11 cellular contexts compared by ENCODE assay signal in genomic region chr2:132438650-132439030, GRCh38. TPM values are rescaled to one million over a fixed set of nuclear protein-coding genes. Genes with fewer than 3 reads are reported as not detected.
DNase-seq lines count a peak whose midpoint lies in the region; ATAC-seq and TF ChIP-seq lines count a peak whose summit lies in the region.
"Had no signal": no experiment of that assay in that cellular context is flagged by ENCODE, and none has a peak within 500 bp of the region (broad histone marks: within the 10 kb centered on the region; RNA-seq: fewer than 3 reads in every experiment).

No MANE protein-coding gene starts in this region.

- H3K9me2 ChIP-seq in hepatocyte (replicated peaks; ENCODE audit: insufficient read depth) (no peaks in the 10 kb centered on the region), GM23338 (ENCODE audit: insufficient read depth) (no peaks in the 10 kb centered on the region; the same call in 1 of the 2 replicates)

- H4K20me1 ChIP-seq in hepatocyte (ENCODE audit: insufficient read depth, poor library complexity, severe bottlenecking): no peaks in the 10 kb centered on the region
- H4K20me1 ChIP-seq in GM23338 (replicated peaks; ENCODE audit: insufficient read depth): no peaks in the 10 kb centered on the region

- no peak for TF ChIP-seq CTCF in HFFc6 (IDR thresholded peaks at IDR 0.05)
- TF ChIP-seq CTCF in WI38 (IDR thresholded peaks at IDR 0.05; ENCODE audit: low read depth, low read length): no peak
- no peak for TF ChIP-seq CTCF in hepatocyte (IDR thresholded peaks at IDR 0.05; ENCODE audit: poor library complexity)
- TF ChIP-seq CTCF in GM23338 (conservative IDR thresholded peaks at IDR 0.05; ENCODE audit: low read depth in 2 of 2): no peak

- WGBS in hepatocyte (ENCODE audit: low lambda C conversion rate, missing lambda C conversion rate): 84% methylated on average over 4 of the region's 4 CpGs

- H2AFZ ChIP-seq in hepatocyte (no peak overlapping the region), GM23338 (no peak overlapping the region)

- H3K79me2 ChIP-seq in hepatocyte (peaks cover 42% of the 10 kb centered on the region), GM23338 (replicated peaks; ENCODE audit: insufficient read depth) (no peaks in the 10 kb centered on the region)

- no peak overlapping the region for H3K4me2 ChIP-seq in hepatocyte
- no peak overlapping the region for H3K4me2 ChIP-seq in GM23338

- H3F3A ChIP-seq in GM23338 (replicated peaks; ENCODE audit: low read depth): no peaks in the 10 kb centered on the region

- H3K36me3 Mint-ChIP-seq in HFFc6 (ENCODE audit: low read depth) (peaks cover 14% of the 10 kb centered on the region; the same call in 1 of the 2 replicates), GM23338 (ENCODE audit: low read depth) (no peaks in the 10 kb centered on the region)
- H3K36me3 Mint-ChIP-seq: memory B cell had no signal

- ATAC-seq in GM21447 (IDR thresholded peaks at IDR 0.05; ENCODE audit: unreplicated experiment) (no peak), GM19035 (IDR thresholded peaks at IDR 0.05; ENCODE audit: unreplicated experiment) (no peak), GM23338 (no peak), GM18517 (IDR thresholded peaks at IDR 0.05; ENCODE audit: unreplicated experiment) (no peak)

- H3K4me3 ChIP-seq in WI38 (ENCODE audit: low read depth, low read length): peak overlapping the region; percentile 1; the same call in 1 of the 2 replicates
- no peak overlapping the region for H3K4me3 ChIP-seq in hepatocyte
- no peak overlapping the region for H3K4me3 ChIP-seq in GM23338
- H3K4me3 ChIP-seq: thoracic aorta had no signal

- H3K27me3 ChIP-seq in hepatocyte (no peaks in the 10 kb centered on the region), GM23338 (ENCODE audit: insufficient read depth) (no peaks in the 10 kb centered on the region)

- H3K27ac ChIP-seq in hepatocyte: peak overlapping the region; percentile 77
- H3K27ac ChIP-seq in GM23338 (ENCODE audit: low read depth): no peak overlapping the region
- H3K27ac ChIP-seq: thoracic aorta had no signal

- peak; percentile 87 for DNase-seq in AG08395 (ENCODE audit: low spot score)
- peak; percentile 98 for DNase-seq in HFFc6
- DNase-seq in hepatocyte (ENCODE audit: low spot score): no peak
- no peak for DNase-seq in GM23338 (ENCODE audit: low spot score)
- DNase-seq: SIG-M5 had no signal

- H3K4me1 Mint-ChIP-seq in HFFc6 (ENCODE audit: low read depth) (peaks cover 49% of the 10 kb centered on the region), GM23338 (peaks cover 46% of the 10 kb centered on the region)
- H3K4me1 Mint-ChIP-seq: memory B cell had no signal

- no peaks in the 10 kb centered on the region for H3K9me3 ChIP-seq in hepatocyte (ENCODE audit: low read depth)
- H3K9me3 ChIP-seq: thoracic aorta had no signal

- H3K36me3 ChIP-seq in hepatocyte (replicated peaks; ENCODE audit: insufficient read depth, low read depth) (no peaks in the 10 kb centered on the region), GM23338 (ENCODE audit: insufficient read depth) (no peaks in the 10 kb centered on the region)
- H3K36me3 ChIP-seq: thoracic aorta had no signal

- peak overlapping the region; percentile 97 for H3K27ac Mint-ChIP-seq in HFFc6
- no peak overlapping the region; the same call in 1 of the 2 replicates for H3K27ac Mint-ChIP-seq in GM23338
- H3K27ac Mint-ChIP-seq: memory B cell had no signal

- no peaks in the 10 kb centered on the region; the same call in 1 of the 2 replicates for H3K27me3 Mint-ChIP-seq in HFFc6 (ENCODE audit: insufficient read depth)
- peaks cover 5% of the 10 kb centered on the region for H3K27me3 Mint-ChIP-seq in GM23338 (ENCODE audit: insufficient read depth, low read depth, poor library complexity)
- H3K27me3 Mint-ChIP-seq: memory B cell had no signal

- H3K4me3 Mint-ChIP-seq in HFFc6: peak overlapping the region; percentile 70
- no peak overlapping the region for H3K4me3 Mint-ChIP-seq in GM23338
- H3K4me3 Mint-ChIP-seq: memory B cell had no signal

- H3K9me3 Mint-ChIP-seq in HFFc6 (no peaks in the 10 kb centered on the region), GM23338 (no peaks in the 10 kb centered on the region)
- H3K9me3 Mint-ChIP-seq: memory B cell had no signal

- H3K4me1 ChIP-seq in hepatocyte (ENCODE audit: insufficient read depth) (peaks cover 22% of the 10 kb centered on the region), GM23338 (ENCODE audit: insufficient read depth) (peaks cover 16% of the 10 kb centered on the region)

TF ChIP-seq in GM23338, 12 proteins besides CTCF, POLR2A, EP300 and RAD21 (continues in another document):
- no peak for TF ChIP-seq EZH2phosphoT487 (IDR thresholded peaks at IDR 0.05; ENCODE audit: unreplicated experiment)
- TF ChIP-seq ZNF462 (CRISPR knock-in tag; IDR thresholded peaks at IDR 0.05): no peak
- no peak for TF ChIP-seq ETS1 (IDR thresholded peaks at IDR 0.05)
- TF ChIP-seq EZH2 (IDR thresholded peaks at IDR 0.05; ENCODE audit: low read depth, unreplicated experiment): no peak
- no peak for TF ChIP-seq ZNF331 (CRISPR knock-in tag; IDR thresholded peaks at IDR 0.05; ENCODE audit: low read depth)
- no peak for TF ChIP-seq JUNB (IDR thresholded peaks at IDR 0.05; ENCODE audit: unreplicated experiment)
- TF ChIP-seq CREB1 (CRISPR knock-in tag; IDR thresholded peaks at IDR 0.05; ENCODE audit: low read depth): no peak
- TF ChIP-seq NANOG (IDR thresholded peaks at IDR 0.05; ENCODE audit: borderline replicate concordance): no peak

RNA-seq across cellular contexts. Expression of gene GPR39, which starts 22.0 kb away (rescaled TPM):
- 1 to 10 TPM; 2.2 to 3.0 (median 2.5) TPM for total RNA-seq in HFFc6 (2021; fragmentation: NEBNext Ultra II Directional; extraction: Animal tissue kit (Norgen Biotek cat#: 25700))
- 14.5 and 23.3 TPM in 2 replicates for total RNA-seq in hepatocyte
- 8.2 and 11.1 TPM in 2 replicates for polyA plus RNA-seq in hepatocyte
- total RNA-seq in GM23338 (2014; rRNA removed; shearing (Covaris generic)): 1.0 and 1.9 TPM in 2 replicates
- polyA plus RNA-seq in GM23338 (2016; fragmentation: Nextera tagmentation; extraction: Ambion mirVana): 0.17 and 0.55 TPM in 2 replicates

Comparison
In these comparisons a context has a peak if more than half of its experiments do, and no peak if none do; other contexts are left out.
1. DNase-seq: peak in AG08395 (single experiment) and HFFc6 (single experiment); none in hepatocyte (single experiment) and GM23338 (single experiment).